In the genomic region with DNA sequence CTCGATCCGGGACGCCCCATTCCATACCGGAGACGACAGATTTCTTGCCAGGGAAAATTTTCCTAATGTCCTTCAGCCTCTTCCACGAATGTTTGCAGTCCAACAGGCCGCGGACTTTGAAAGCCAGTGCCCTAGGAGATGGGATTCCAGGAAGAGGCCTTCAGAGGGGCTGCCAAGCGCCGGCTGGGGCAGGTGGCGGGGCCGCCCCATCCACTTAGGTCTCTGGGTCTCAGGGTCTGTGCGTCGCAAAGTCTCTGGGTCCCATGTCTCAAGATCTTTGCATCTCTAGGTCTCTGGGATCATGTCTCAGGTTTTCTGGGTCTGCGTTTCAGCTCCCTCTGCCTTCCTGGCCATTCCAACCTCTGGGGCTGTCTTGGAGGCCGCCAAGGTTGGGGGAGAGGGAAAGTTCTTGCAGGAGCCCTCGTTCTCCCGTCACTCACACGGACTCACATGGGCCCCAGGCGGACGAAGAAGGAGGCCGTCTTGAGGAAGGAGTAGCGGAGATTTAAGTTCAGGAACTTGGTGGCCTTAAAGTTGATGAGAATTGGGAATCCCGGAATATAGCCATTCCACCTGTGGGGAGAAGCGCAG, we compare ENCODE assay signal across 10 cellular contexts. TPM values are rescaled to one million over a fixed set of nuclear protein-coding genes. Genes with fewer than 3 reads are reported as not detected.
DNase-seq lines count a peak whose midpoint lies in the region; ATAC-seq, FAIRE-seq and TF ChIP-seq lines count a peak whose summit lies in the region.
"Had no signal": no experiment of that assay in that cellular context is flagged by ENCODE, and none has a peak within 500 bp of the region (broad histone marks: within the 10 kb centered on the region; RNA-seq: fewer than 3 reads in every experiment).

No MANE protein-coding gene starts in this region.

- DNase-seq in activated CD8-positive, alpha-beta memory T cell treated with anti-CD3 and anti-CD28 coated beads, Interleukin-2, amount 10 ng/mL, durations not matched to agents 7 days and 5 days = no peak
- no peak for DNase-seq in activated CD8-positive, alpha-beta memory T cell treated with anti-CD3 and anti-CD28 coated beads, Interleukin-2, amount 50 U/mL, for 4 hours
- DNase-seq in astrocyte (ENCODE audit: low read depth) = no peak
- no peak for DNase-seq in memory B cell (ENCODE audit: low spot score in 2 of 2)
- DNase-seq in tibial nerve (ENCODE audit: low spot score in 2 of 2) = no peak
- no peak for DNase-seq in thyroid gland
- no peak for DNase-seq in endothelial cell (ENCODE audit: low spot score)
- no peak for DNase-seq in COLO668 (lab: John Stamatoyannopoulos, UW; ENCODE audit: unreplicated experiment)

- H3K9me3 ChIP-seq in astrocyte (ENCODE audit: insufficient read depth, low read depth, low read length) (no peaks in the 10 kb centered on the region), tibial nerve (no peaks in the 10 kb centered on the region), thyroid gland (no peaks in the 10 kb centered on the region)
- H3K9me3 ChIP-seq: neutrophil had no signal

- H3K4me1 Mint-ChIP-seq in activated CD8-positive, alpha-beta memory T cell treated with anti-CD3 and anti-CD28 coated beads, Interleukin-2, amount 10 ng/mL, durations not matched to agents 7 days and 5 days = peaks cover 12% of the 10 kb centered on the region
- H3K4me1 Mint-ChIP-seq in astrocyte (ENCODE audit: low read depth, unreplicated experiment) (no peaks in the 10 kb centered on the region), memory B cell (peaks cover 9% of the 10 kb centered on the region), endothelial cell (ENCODE audit: unreplicated experiment) (peaks cover 12% of the 10 kb centered on the region)

- H3K9me3 Mint-ChIP-seq in activated CD8-positive, alpha-beta memory T cell treated with anti-CD3 and anti-CD28 coated beads, Interleukin-2, amount 10 ng/mL, durations not matched to agents 7 days and 5 days (ENCODE audit: low read depth) = no peaks in the 10 kb centered on the region
- H3K9me3 Mint-ChIP-seq in astrocyte (ENCODE audit: unreplicated experiment) (no peaks in the 10 kb centered on the region), memory B cell (no peaks in the 10 kb centered on the region), endothelial cell (ENCODE audit: unreplicated experiment) (no peaks in the 10 kb centered on the region)

- H3K27me3 ChIP-seq in astrocyte (ENCODE audit: insufficient read depth, low read length) (peaks cover 43% of the 10 kb centered on the region), tibial nerve (peaks cover 0 to 93% of the 10 kb centered on the region in 2 donors), thyroid gland (peaks cover 5% of the 10 kb centered on the region)

- peak overlapping the region; percentile 100 for H2AFZ ChIP-seq in astrocyte (ENCODE audit: low read depth, low read length)

- no peak for FAIRE-seq in astrocyte (lab: Jason Lieb, UNC)
- FAIRE-seq: H54 had no signal

- no peak for TF ChIP-seq EP300 in tibial nerve (IDR thresholded peaks at IDR 0.05)

- peaks cover 13% of the 10 kb centered on the region for H3K27me3 Mint-ChIP-seq in activated CD8-positive, alpha-beta memory T cell treated with anti-CD3 and anti-CD28 coated beads, Interleukin-2, amount 10 ng/mL, durations not matched to agents 7 days and 5 days
- peaks cover 71% of the 10 kb centered on the region for H3K27me3 Mint-ChIP-seq in astrocyte (ENCODE audit: low read depth, unreplicated experiment)
- H3K27me3 Mint-ChIP-seq in memory B cell = peaks cover 7% of the 10 kb centered on the region
- H3K27me3 Mint-ChIP-seq in endothelial cell (ENCODE audit: unreplicated experiment) = peaks cover 25% of the 10 kb centered on the region

- 24 to 44% methylated on average over 12 to 25 of the region's 25 CpGs for WGBS in tibial nerve, 2 donors
- WGBS in thyroid gland, 2 donors = 45 to 48% methylated on average over 11 to 12 of the region's 25 CpGs

- peaks cover 3% of the 10 kb centered on the region for H3K4me1 ChIP-seq in astrocyte (ENCODE audit: insufficient read depth, low read length)
- H3K4me1 ChIP-seq in tibial nerve = peaks cover 0 to 22% (median 3%) of the 10 kb centered on the region in 4 donors
- peaks cover 0 to 14% of the 10 kb centered on the region in 2 donors for H3K4me1 ChIP-seq in thyroid gland

- TF ChIP-seq POLR2A in tibial nerve (IDR thresholded peaks at IDR 0.05) = no peak
- no peak for TF ChIP-seq POLR2A in thyroid gland (IDR thresholded peaks at IDR 0.05)

- H3K36me3 ChIP-seq in astrocyte (ENCODE audit: insufficient read depth, low read length) (no peaks in the 10 kb centered on the region), tibial nerve (no peaks in the 10 kb centered on the region), thyroid gland (no peaks in the 10 kb centered on the region)
- H3K36me3 ChIP-seq: neutrophil had no signal

- peak overlapping the region; percentile 93 for H3K4me2 ChIP-seq in astrocyte (ENCODE audit: low read length)

- H3K79me2 ChIP-seq in astrocyte (ENCODE audit: insufficient read depth, low read length) = no peaks in the 10 kb centered on the region

- H3K36me3 Mint-ChIP-seq in activated CD8-positive, alpha-beta memory T cell treated with anti-CD3 and anti-CD28 coated beads, Interleukin-2, amount 10 ng/mL, durations not matched to agents 7 days and 5 days = no peaks in the 10 kb centered on the region
- no peaks in the 10 kb centered on the region for H3K36me3 Mint-ChIP-seq in astrocyte (ENCODE audit: low read depth, unreplicated experiment)
- no peaks in the 10 kb centered on the region for H3K36me3 Mint-ChIP-seq in memory B cell
- no peaks in the 10 kb centered on the region for H3K36me3 Mint-ChIP-seq in endothelial cell (ENCODE audit: low read depth, unreplicated experiment)

- intact Hi-C loops in thyroid gland (cut with DNase I) = no loop called here

- TF ChIP-seq CTCF in astrocyte (IDR thresholded peaks at IDR 0.05; ENCODE audit: insufficient read depth, low read depth, low read length) (no peak), tibial nerve (IDR thresholded peaks at IDR 0.05) (no peak), thyroid gland (IDR thresholded peaks at IDR 0.05) (no peak), endothelial cell (IDR thresholded peaks at IDR 0.05; ENCODE audit: unreplicated experiment) (no peak)

- H3K27ac Mint-ChIP-seq in activated CD8-positive, alpha-beta memory T cell treated with anti-CD3 and anti-CD28 coated beads, Interleukin-2, amount 10 ng/mL, durations not matched to agents 7 days and 5 days = peak overlapping the region; percentile 81
- H3K27ac Mint-ChIP-seq in astrocyte (ENCODE audit: unreplicated experiment) = no peak overlapping the region
- H3K27ac Mint-ChIP-seq in memory B cell = peak overlapping the region; percentile 77
- no peak overlapping the region for H3K27ac Mint-ChIP-seq in endothelial cell (ENCODE audit: unreplicated experiment)

- H3K4me3 Mint-ChIP-seq in activated CD8-positive, alpha-beta memory T cell treated with anti-CD3 and anti-CD28 coated beads, Interleukin-2, amount 10 ng/mL, durations not matched to agents 7 days and 5 days = peak overlapping the region; percentile 87
- H3K4me3 Mint-ChIP-seq in astrocyte (ENCODE audit: unreplicated experiment) (peak overlapping the region; percentile 14), memory B cell (peak overlapping the region; percentile 93), endothelial cell (ENCODE audit: unreplicated experiment) (no peak overlapping the region)

- no peak for ATAC-seq in activated CD8-positive, alpha-beta memory T cell treated with anti-CD3 and anti-CD28 coated beads, Interleukin-2, amount 10 ng/mL, durations not matched to agents 7 days and 5 days
- ATAC-seq in memory B cell (ENCODE audit: low read depth) = no peak

- H3K27ac ChIP-seq in astrocyte (ENCODE audit: low read depth, low read length) = no peak overlapping the region
- H3K27ac ChIP-seq in tibial nerve = no peak overlapping the region
- H3K27ac ChIP-seq in thyroid gland = no peak overlapping the region
- H3K27ac ChIP-seq: neutrophil had no signal

- H3K9ac ChIP-seq in astrocyte (ENCODE audit: low read length) = no peak overlapping the region

- H4K20me1 ChIP-seq in astrocyte (ENCODE audit: insufficient read depth, low read length) = no peaks in the 10 kb centered on the region

- CTCF ChIA-PET in activated CD8-positive, alpha-beta memory T cell treated with anti-CD3 and anti-CD28 coated beads, Interleukin-2, amount 10 ng/mL, durations not matched to agents 7 days and 5 days (lab: Charles Lee) = interaction anchor here (1.0 to 13.6 kb wide), 14 partner anchors 10 to 396 kb away, joined by 3 to 256 read pairs (median 6); a partner anchor contains a TSS

- H3K4me3 ChIP-seq in astrocyte (ENCODE audit: insufficient read depth, low read depth, low read length) (no peak overlapping the region), tibial nerve (peak overlapping the region; percentile 2 to 50 (median 41)), thyroid gland (replicated peaks in 1 of 3) (no peak overlapping the region)

RNA-seq across cellular contexts. Expression of a gene that starts 7.2 kb away (rescaled TPM):
- under 1 TPM; 0.42 to 0.64 TPM for total RNA-seq in activated CD8-positive, alpha-beta memory T cell treated with anti-CD3 and anti-CD28 coated beads, Interleukin-2, amount 10 ng/mL, durations not matched to agents 7 days and 5 days
- not detected in 2 replicates for total RNA-seq in astrocyte
- total RNA-seq in tibial nerve = not detected
- total RNA-seq in thyroid gland = not detected
- total RNA-seq in endothelial cell (ENCODE audit: unreplicated experiment) = 1.7 TPM

RNA-seq across cellular contexts. Expression of a gene that starts 38.0 kb away (rescaled TPM):
- total RNA-seq in activated CD8-positive, alpha-beta memory T cell treated with anti-CD3 and anti-CD28 coated beads, Interleukin-2, amount 10 ng/mL, durations not matched to agents 7 days and 5 days = not detected
- total RNA-seq in astrocyte = 0.17 and 0.82 TPM in 2 replicates
- total RNA-seq in tibial nerve = not detected
- total RNA-seq in thyroid gland = not detected
- not detected for total RNA-seq in endothelial cell (ENCODE audit: unreplicated experiment)

RNA-seq across cellular contexts. Expression of a gene that starts 41.4 kb away (rescaled TPM):
- total RNA-seq in activated CD8-positive, alpha-beta memory T cell treated with anti-CD3 and anti-CD28 coated beads, Interleukin-2, amount 10 ng/mL, durations not matched to agents 7 days and 5 days = not detected
- total RNA-seq in astrocyte (not detected in 2 replicates), tibial nerve (10 to 100 TPM in 2 of 4 donors, 1 to 10 TPM in 2; 3.8 to 22.8 (median 9.3) TPM), thyroid gland (1 to 10 TPM in 3 of 4 donors, under 1 TPM in 1; 0.67 to 3.3 (median 1.1) TPM), endothelial cell (ENCODE audit: unreplicated experiment) (0.13 TPM)

RNA-seq across cellular contexts. Expression of a gene that starts 43.6 kb away (rescaled TPM):
- 1 to 10 TPM; 1.2 TPM for total RNA-seq in activated CD8-positive, alpha-beta memory T cell treated with anti-CD3 and anti-CD28 coated beads, Interleukin-2, amount 10 ng/mL, durations not matched to agents 7 days and 5 days
- total RNA-seq in astrocyte (0.64 and 1.0 TPM in 2 replicates), tibial nerve (1 to 10 TPM in 1 of 4 donors, not detected in 3; 2.1 TPM), thyroid gland (1 to 10 TPM in 1 of 4 donors, not detected in 3; 1.7 TPM), endothelial cell (ENCODE audit: unreplicated experiment) (3.3 TPM)

Comparison
In these comparisons a context has a peak if more than half of its experiments do, and no peak if none do; other contexts are left out.
1. H3K27ac Mint-ChIP-seq: peak in activated CD8-positive, alpha-beta memory T cell treated with anti-CD3 and anti-CD28 coated beads, Interleukin-2, amount 10 ng/mL, durations not matched to agents 7 days and 5 days (single experiment) and memory B cell (single experiment); none in astrocyte (single experiment) and endothelial cell (single experiment).
2. H3K4me3 ChIP-seq: peak in tibial nerve (4 of 4); none in astrocyte (single experiment) and thyroid gland (0 of 3).